ENCODE assay signal across 8 cellular contexts in the genomic region with DNA sequence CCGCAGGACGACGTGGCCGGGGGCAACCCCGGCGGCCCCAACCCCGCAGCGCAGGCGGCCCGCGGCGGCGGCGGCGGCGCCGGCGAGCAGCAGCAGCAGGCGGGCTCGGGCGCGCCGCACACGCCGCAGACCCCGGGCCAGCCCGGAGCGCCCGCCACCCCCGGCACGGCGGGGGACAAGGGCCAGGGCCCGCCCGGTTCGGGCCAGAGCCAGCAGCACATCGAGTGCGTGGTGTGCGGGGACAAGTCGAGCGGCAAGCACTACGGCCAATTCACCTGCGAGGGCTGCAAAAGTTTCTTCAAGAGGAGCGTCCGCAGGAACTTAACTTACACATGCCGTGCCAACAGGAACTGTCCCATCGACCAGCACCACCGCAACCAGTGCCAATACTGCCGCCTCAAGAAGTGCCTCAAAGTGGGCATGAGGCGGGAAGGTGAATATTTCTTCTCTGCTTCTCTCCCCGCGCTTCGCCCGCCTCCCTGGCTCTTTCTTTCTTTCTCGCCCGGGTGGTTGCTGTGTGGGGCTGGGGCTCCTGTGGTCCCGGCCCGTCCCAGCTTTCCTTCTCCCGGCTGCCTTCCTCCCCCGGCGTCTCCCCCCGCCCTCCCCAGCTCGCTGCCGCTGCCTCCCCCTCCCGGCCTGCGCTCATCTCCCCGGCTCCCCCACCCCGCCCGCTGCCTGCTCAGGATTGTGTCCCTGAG. TPM values are rescaled to one million over a fixed set of nuclear protein-coding genes. Genes with fewer than 3 reads are reported as not detected.
A peak's percentile ranks its signal among the peaks of the same experiment; 100 is the strongest.
DNase-seq lines count a peak whose midpoint lies in the region; ATAC-seq, FAIRE-seq and TF ChIP-seq lines count a peak whose summit lies in the region.

No MANE protein-coding gene starts in this region.

- H4K20me1 ChIP-seq in astrocyte (ENCODE audit: insufficient read depth, low read length) (peaks cover 26% of the 10 kb centered on the region), keratinocyte (ENCODE audit: control insufficient read depth, extremely low read depth, insufficient read depth, low read length) (no peaks in the 10 kb centered on the region)

- H2AFZ ChIP-seq in astrocyte (ENCODE audit: low read depth, low read length) (no peak overlapping the region), keratinocyte (ENCODE audit: control insufficient read depth, low read length) (no peak overlapping the region)

- H3K9me1 ChIP-seq in keratinocyte (ENCODE audit: control insufficient read depth, extremely low read depth, insufficient read depth, low read length): no peaks in the 10 kb centered on the region

- peaks cover 12% of the 10 kb centered on the region for H3K9me3 Mint-ChIP-seq in astrocyte (ENCODE audit: unreplicated experiment)

- peaks cover 11% of the 10 kb centered on the region for H3K36me3 Mint-ChIP-seq in astrocyte (ENCODE audit: low read depth, unreplicated experiment)

- no peak overlapping the region for H3K27ac Mint-ChIP-seq in astrocyte (ENCODE audit: unreplicated experiment)

- H3K4me1 ChIP-seq in HUES48 (ENCODE audit: control insufficient read depth, insufficient read depth, low read length): peaks cover 23% of the 10 kb centered on the region
- peaks cover 19% of the 10 kb centered on the region for H3K4me1 ChIP-seq in astrocyte (ENCODE audit: insufficient read depth, low read length)
- peaks cover 7% of the 10 kb centered on the region for H3K4me1 ChIP-seq in keratinocyte (ENCODE audit: control insufficient read depth, extremely low read depth, insufficient read depth, low read length)
- peaks cover 18 to 35% of the 10 kb centered on the region in 2 donors for H3K4me1 ChIP-seq in thoracic aorta (ENCODE audit: control insufficient read depth in 1 of 2, low read depth in 2 of 2)

- H3K4me3 ChIP-seq in HUES48 (ENCODE audit: low read depth, low read length) (peak overlapping the region; percentile 46), astrocyte (ENCODE audit: insufficient read depth, low read depth, low read length) (peak overlapping the region; percentile 93), keratinocyte (ENCODE audit: control insufficient read depth in 2 of 3, extremely low read depth in 1 of 3, insufficient read depth in 2 of 3, low read depth in 1 of 3, low read length in 3 of 3) (peak overlapping the region; percentile 8 to 65 (median 35)), thoracic aorta (peak overlapping the region; percentile 74)

- H3K27me3 Mint-ChIP-seq in astrocyte (ENCODE audit: low read depth, unreplicated experiment): peaks cover 45% of the 10 kb centered on the region

- ATAC-seq in thoracic aorta (ENCODE audit: insufficient number of reproducible peaks, low FRiP score, low read depth) (no peak), HG02970 (IDR thresholded peaks at IDR 0.05; ENCODE audit: low FRiP score, unreplicated experiment) (no peak)

- H3K9me3 ChIP-seq in HUES48 (ENCODE audit: control insufficient read depth, insufficient read depth, low read length) (no peaks in the 10 kb centered on the region), astrocyte (ENCODE audit: insufficient read depth, low read depth, low read length) (no peaks in the 10 kb centered on the region), keratinocyte (ENCODE audit: control insufficient read depth, low read depth, low read length) (peaks cover 8% of the 10 kb centered on the region), thoracic aorta (no peaks in the 10 kb centered on the region)

- H3K4me3 Mint-ChIP-seq in astrocyte (ENCODE audit: unreplicated experiment): peak overlapping the region; percentile 90

- FAIRE-seq in astrocyte (lab: Jason Lieb, UNC) (no peak), keratinocyte (lab: Jason Lieb, UNC) (no peak)

- peak; percentile 31 for DNase-seq in CD1c-positive myeloid dendritic cell (ENCODE audit: extremely low spot score)
- no peak for DNase-seq in astrocyte (ENCODE audit: low read depth)
- no peak for DNase-seq in keratinocyte (ENCODE audit: low read depth, low spot score)
- no peak for DNase-seq in thoracic aorta (ENCODE audit: low spot score)
- DNase-seq in effector CD4-positive, alpha-beta T cell: no peak
- DNase-seq in NCI-H524 treated with DMSO at 0.1 percent for 48 hours (lab: John Stamatoyannopoulos, UW): no peak

- H3K4me1 Mint-ChIP-seq in astrocyte (ENCODE audit: low read depth, unreplicated experiment): peaks cover 10% of the 10 kb centered on the region

- TF ChIP-seq CTCF in astrocyte (IDR thresholded peaks at IDR 0.05; ENCODE audit: insufficient read depth, low read depth, low read length) (no peak), keratinocyte (optimal IDR thresholded peaks at IDR 0.05 in 1 of 3, IDR thresholded peaks at IDR 0.05 in 1 of 3, conservative IDR thresholded peaks at IDR 0.05 in 1 of 3; ENCODE audit: extremely low read depth in 1 of 3, insufficient read depth in 2 of 3, low read length in 3 of 3) (no peak), thoracic aorta (IDR thresholded peaks at IDR 0.05) (no peak)

- H3K9ac ChIP-seq in HUES48 (ENCODE audit: low read depth, low read length) (no peak overlapping the region), astrocyte (ENCODE audit: low read length) (peak overlapping the region; percentile 97), keratinocyte (ENCODE audit: control insufficient read depth, extremely low read depth, insufficient read depth, low read length) (no peak overlapping the region)

- peak overlapping the region; percentile 91 for H3K4me2 ChIP-seq in astrocyte (ENCODE audit: low read length)
- peak overlapping the region; percentile 76 for H3K4me2 ChIP-seq in keratinocyte (ENCODE audit: control insufficient read depth, extremely low read depth, insufficient read depth, low read depth, low read length)

- peaks cover 76% of the 10 kb centered on the region for H3K79me2 ChIP-seq in astrocyte (ENCODE audit: insufficient read depth, low read length)
- no peaks in the 10 kb centered on the region for H3K79me2 ChIP-seq in keratinocyte (ENCODE audit: control insufficient read depth, insufficient read depth, low read length)

- H3K36me3 ChIP-seq in HUES48 (ENCODE audit: control insufficient read depth, insufficient read depth, low read length) (no peaks in the 10 kb centered on the region), astrocyte (ENCODE audit: insufficient read depth, low read length) (peaks cover 3% of the 10 kb centered on the region), keratinocyte (ENCODE audit: control insufficient read depth in 2 of 2, extremely low read depth in 1 of 2, insufficient read depth in 2 of 2, low read length in 2 of 2) (no peaks in the 10 kb centered on the region), thoracic aorta (no peaks in the 10 kb centered on the region)

- H3K27ac ChIP-seq in HUES48 (ENCODE audit: low read depth, low read length) (no peak overlapping the region), astrocyte (ENCODE audit: low read depth, low read length) (peak overlapping the region; percentile 87), keratinocyte (ENCODE audit: control insufficient read depth, insufficient read depth, low read length) (no peak overlapping the region), thoracic aorta (no peak overlapping the region)

- dilution Hi-C loops in keratinocyte (cut with MboI; ENCODE audit: extremely low pct_ligation_motif_present, low sequenced_read_pairs): no loop called here

- H3K27me3 ChIP-seq in HUES48 (ENCODE audit: control insufficient read depth, insufficient read depth, low read length): peaks cover 96% of the 10 kb centered on the region
- no peaks in the 10 kb centered on the region for H3K27me3 ChIP-seq in astrocyte (ENCODE audit: insufficient read depth, low read length)
- H3K27me3 ChIP-seq in keratinocyte (ENCODE audit: control insufficient read depth, extremely low read depth, insufficient read depth, low read length): peaks cover 74% of the 10 kb centered on the region
- peaks cover 16% of the 10 kb centered on the region for H3K27me3 ChIP-seq in thoracic aorta (replicated peaks; ENCODE audit: insufficient read depth)

RNA-seq across cellular contexts. Expression of gene NR2F1, which starts 2.2 kb away (rescaled TPM):
- total RNA-seq in astrocyte: 4.3 and 5.1 TPM in 2 replicates
- polyA plus RNA-seq in keratinocyte: 0.03 TPM in 1 of 3 replicates, not detected in the others
- polyA plus RNA-seq in keratinocyte (2011; ENCODE audit: low read depth): not detected
- polyA plus RNA-seq in keratinocyte (2011; cell fraction: cytosol; rRNA removed): 0.06 TPM in 1 of 2 replicates, not detected in the other
- polyA plus RNA-seq in keratinocyte (2011; cell fraction: nucleus; rRNA removed): 0.05 and 0.13 TPM in 2 replicates
- polyA plus RNA-seq in keratinocyte (2012; ENCODE audit: low replicate concordance): not detected in 2 replicates
- polyA minus RNA-seq in keratinocyte: 0.43 TPM in 1 of 3 replicates, not detected in the others
- 2.7 TPM for polyA minus RNA-seq in keratinocyte (2011; cell fraction: cytosol; rRNA and poly(A)+ RNA removed)
- polyA minus RNA-seq in keratinocyte (2011; cell fraction: nucleus; rRNA and poly(A)+ RNA removed): 0.53 and 0.54 TPM in 2 replicates
- 1 to 10 TPM; 1.1 to 3.4 TPM for total RNA-seq in thoracic aorta

RNA-seq across cellular contexts. Expression of gene NR2F1-AS1, which starts 4.2 kb away (rescaled TPM):
- total RNA-seq in astrocyte (6.9 and 7.3 TPM in 2 replicates), thoracic aorta (1 to 10 TPM in 1 of 2 donors, under 1 TPM in 1; 0.54 to 8.7 TPM)
- polyA plus RNA-seq in keratinocyte: 0.06 to 0.33 TPM (median 0.25 TPM) in 3 replicates
- polyA plus RNA-seq in keratinocyte (2011; ENCODE audit: low read depth): not detected
- polyA plus RNA-seq in keratinocyte (2011; cell fraction: cytosol; rRNA removed): 0.19 and 0.61 TPM in 2 replicates
- 0.49 and 0.65 TPM in 2 replicates for polyA plus RNA-seq in keratinocyte (2011; cell fraction: nucleus; rRNA removed)
- 0.17 TPM in 1 of 2 replicates, not detected in the other for polyA plus RNA-seq in keratinocyte (2012; ENCODE audit: low replicate concordance)
- 0.06 to 0.07 TPM in 2 of 3 replicates, not detected in the other for polyA minus RNA-seq in keratinocyte
- not detected for polyA minus RNA-seq in keratinocyte (2011; cell fraction: cytosol; rRNA and poly(A)+ RNA removed)
- polyA minus RNA-seq in keratinocyte (2011; cell fraction: nucleus; rRNA and poly(A)+ RNA removed): 0.21 and 0.70 TPM in 2 replicates

Comparison
In these comparisons a context has a peak if more than half of its experiments do, and no peak if none do; other contexts are left out.
1. H3K4me3 ChIP-seq: peak in every context shown above with its lines; median percentile 93 in astrocyte; 74 in thoracic aorta; 46 in HUES48; 35 in keratinocyte.